ENCODE assay signal across 27 cellular contexts in the genomic region with DNA sequence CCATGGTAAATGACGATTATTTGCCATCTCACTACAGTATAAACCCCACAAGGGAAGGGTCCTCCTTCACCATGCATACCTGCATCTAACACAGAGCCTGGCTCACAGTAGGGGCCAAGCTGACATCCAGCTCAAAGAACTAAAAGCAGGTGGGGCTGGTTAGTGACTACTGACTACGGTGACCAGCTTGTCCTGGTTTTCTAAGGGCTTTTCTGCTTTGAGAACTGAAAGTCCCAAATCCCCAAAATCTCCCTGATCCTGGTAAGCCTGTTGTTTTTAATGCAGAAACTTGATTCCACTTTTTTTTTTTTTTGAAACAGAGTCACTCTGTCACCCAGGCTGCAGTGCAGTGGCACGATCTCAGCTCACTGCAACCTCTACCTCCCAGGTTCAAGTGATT.
"Had no signal": no experiment of that assay in that cellular context is flagged by ENCODE, and none has a peak within 500 bp of the region (broad histone marks: within the 10 kb centered on the region; RNA-seq: fewer than 3 reads in every experiment).

No MANE protein-coding gene starts in this region.

- ATAC-seq: gastrocnemius medialis; heart right ventricle; left cardiac atrium; left lung; mucosa of descending colon; natural killer cell treated with Interleukin-12 subunit alpha and Interleukin-12 subunit beta and Interleukin-15 and Interleukin-18, amount 100 ng/mL, for 72 hours; sciatic nerve; stimulated activated effector memory CD8-positive, alpha-beta T cell treated with anti-CD3 and anti-CD28 coated beads, Interleukin-12 subunit alpha, Interleukin-12 subunit beta, amount 100 ng/mL, for 72 hours; upper lobe of right lung had no signal

- H3K36me3 ChIP-seq: gastrocnemius medialis, neural progenitor cell had no signal

- H3K9me3 Mint-ChIP-seq: natural killer cell treated with Interleukin-12 subunit alpha and Interleukin-12 subunit beta and Interleukin-15 and Interleukin-18, amount 100 ng/mL, for 72 hours; neural progenitor cell had no signal

- H3K4me3 ChIP-seq: dorsolateral prefrontal cortex, gastrocnemius medialis, heart right ventricle, left lung, mucosa of descending colon, neural progenitor cell, right atrium auricular region, suprapubic skin, transverse colon, upper lobe of right lung, vagina had no signal

- DNase-seq: dorsolateral prefrontal cortex; effector CD4-positive, alpha-beta T cell; foreskin fibroblast; gastrocnemius medialis; glutamatergic neuron; heart right ventricle; hippocampal formation; left cardiac atrium; left lung; mesenchymal stem cell; mucosa of descending colon; naive B cell; stimulated activated CD4-positive, alpha-beta T cell treated with anti-CD3 and anti-CD28 coated beads, Interleukin-2, amount 100 ng/mL, for 24 hours; stimulated activated CD4-positive, alpha-beta T cell treated with anti-CD3 and anti-CD28 coated beads, Interleukin-4, amount 100 ng/mL, for 24 hours; stimulated activated naive CD4-positive, alpha-beta T cell treated with Interleukin-2 at 50 U/mL for 16 hours; transverse colon; upper lobe of right lung had no signal

- H3K36me3 Mint-ChIP-seq: mesothelial cell of epicardium, neural progenitor cell had no signal

- H3K4me1 ChIP-seq: gastrocnemius medialis, heart right ventricle, left lung, neural progenitor cell, parathyroid adenoma, right atrium auricular region, suprapubic skin, transverse colon, upper lobe of right lung, vagina had no signal

- H3K27ac Mint-ChIP-seq: mesothelial cell of epicardium; natural killer cell treated with Interleukin-12 subunit alpha and Interleukin-12 subunit beta and Interleukin-15 and Interleukin-18, amount 100 ng/mL, for 72 hours; neural progenitor cell; progenitor cell of endocrine pancreas; stimulated activated effector memory CD8-positive, alpha-beta T cell treated with anti-CD3 and anti-CD28 coated beads, Interleukin-12 subunit alpha, Interleukin-12 subunit beta, amount 100 ng/mL, for 72 hours had no signal

- H3K27me3 ChIP-seq: dorsolateral prefrontal cortex, gastrocnemius medialis, heart right ventricle, left lung, neural progenitor cell, right atrium auricular region, suprapubic skin, transverse colon, upper lobe of right lung, vagina had no signal

- H3K4me1 Mint-ChIP-seq: mesothelial cell of epicardium, neural progenitor cell had no signal

- H3K4me3 Mint-ChIP-seq: mesothelial cell of epicardium; naive B cell; natural killer cell treated with Interleukin-12 subunit alpha and Interleukin-12 subunit beta and Interleukin-15 and Interleukin-18, amount 100 ng/mL, for 72 hours; neural progenitor cell; stimulated activated effector memory CD8-positive, alpha-beta T cell treated with anti-CD3 and anti-CD28 coated beads, Interleukin-12 subunit alpha, Interleukin-12 subunit beta, amount 100 ng/mL, for 72 hours had no signal

- H3K9me3 ChIP-seq: gastrocnemius medialis, suprapubic skin, transverse colon, upper lobe of right lung, vagina had no signal

- H3K27ac ChIP-seq: dorsolateral prefrontal cortex, gastrocnemius medialis, heart right ventricle, left lung, neural progenitor cell, parathyroid adenoma, right atrium auricular region, suprapubic skin, upper lobe of right lung, vagina had no signal

- H3K27me3 Mint-ChIP-seq: naive B cell; natural killer cell treated with Interleukin-12 subunit alpha and Interleukin-12 subunit beta and Interleukin-15 and Interleukin-18, amount 100 ng/mL, for 72 hours had no signal
